In genomic region chr14:57869530-57870088, GRCh38 we compare ENCODE assay signal across 19 cellular contexts. TPM values are rescaled to one million over a fixed set of nuclear protein-coding genes. Genes with fewer than 3 reads are reported as not detected.
DNase-seq lines count a peak whose midpoint lies in the region; ATAC-seq and TF ChIP-seq lines count a peak whose summit lies in the region.
"Had no signal": no experiment of that assay in that cellular context is flagged by ENCODE, and none has a peak within 500 bp of the region (broad histone marks: within the 10 kb centered on the region; RNA-seq: fewer than 3 reads in every experiment).

No MANE protein-coding gene starts in this region.

- peak; percentile 40 for DNase-seq in ACHN
- peak; percentile 93 for DNase-seq in DMS79 treated with DMSO at 0.1 percent for 48 hours (lab: John Stamatoyannopoulos, UW)
- DNase-seq in NCI-H69 (lab: John Stamatoyannopoulos, UW) = peak; percentile 14
- no peak for DNase-seq in left lung
- DNase-seq in AG20443 (ENCODE audit: low spot score) = no peak
- no peak for DNase-seq in occipital lobe (lab: John Stamatoyannopoulos, UW)
- DNase-seq: CD8-positive, alpha-beta memory T cell; EL; H7; MV-4-11; NCI-H1436; NCI-H2029 treated with DMSO at 0.1 percent for 48 hours; NCI-H510A; SHP77; SK-N-SH; T-cell; T-helper 9 cell had no signal

- intact Hi-C loops in left lung (cut with DNase I) = no loop called here

- in situ Hi-C loops in ACHN (cut with HindIII; ENCODE audit: low pct_ligation_motif_present, low pct_unique_long_range_greater_than_20kb, low sequenced_read_pairs) = no loop called here

- H3K9me3 ChIP-seq in left lung = no peaks in the 10 kb centered on the region
- H3K9me3 ChIP-seq: SK-N-SH had no signal

- peaks cover 17 to 44% of the 10 kb centered on the region in 2 donors for H3K27me3 ChIP-seq in left lung
- H3K27me3 ChIP-seq: BLaER1 had no signal

- no peaks in the 10 kb centered on the region for H3K4me1 ChIP-seq in left lung
- H3K4me1 ChIP-seq: BLaER1 had no signal

- H3K27ac ChIP-seq in left lung = no peak overlapping the region
- H3K27ac ChIP-seq: BLaER1 had no signal

- no peak overlapping the region for H3K4me3 ChIP-seq in left lung
- H3K4me3 ChIP-seq: BLaER1 had no signal

- no peaks in the 10 kb centered on the region for H3K36me3 ChIP-seq in left lung
- H3K36me3 ChIP-seq: BLaER1 had no signal

- TF ChIP-seq CTCF in left lung (IDR thresholded peaks at IDR 0.05) = no peak

- ATAC-seq in left lung (peak; percentile 65), HG03565 (IDR thresholded peaks at IDR 0.05; ENCODE audit: unreplicated experiment) (no peak)
- ATAC-seq: T-cell had no signal

RNA-seq across cellular contexts. Expression of gene SLC35F4, which starts 3.7 kb away (rescaled TPM):
- total RNA-seq in left lung (not detected), occipital lobe (1.6 TPM)
- total RNA-seq: CD8-positive, alpha-beta memory T cell; H7; T-cell had no signal

Comparison
In these comparisons a context has a peak if more than half of its experiments do, and no peak if none do; other contexts are left out.
1. DNase-seq: peak in ACHN (single experiment), DMS79 treated with DMSO at 0.1 percent for 48 hours (single experiment) and NCI-H69 (single experiment); none in left lung (0 of 2), AG20443 (single experiment) and occipital lobe (single experiment).